ENCODE assay signal across 8 cellular contexts in genomic region chr15:77944002-77944867, GRCh38.
DNase-seq lines count a peak whose midpoint lies in the region; ATAC-seq and TF ChIP-seq lines count a peak whose summit lies in the region.

No MANE protein-coding gene starts in this region.

- H3F3A ChIP-seq in PC-3 (ENCODE audit: low read length, unreplicated experiment), result no peaks in the 10 kb centered on the region

- in situ Hi-C loops in HAP-1 (cut with MboI; ENCODE audit: low sequenced_read_pairs), result no loop called here

- H3K4me3 ChIP-seq in Caco-2 (ENCODE audit: low read depth, low read length), result peak overlapping the region; percentile 33
- H3K4me3 ChIP-seq in HAP-1, result peak overlapping the region; percentile 23
- H3K4me3 ChIP-seq in PC-3 (ENCODE audit: low read length), result no peak overlapping the region
- peak overlapping the region; percentile 75 for H3K4me3 ChIP-seq in left ventricle myocardium inferior
- peak overlapping the region; percentile 5 for H3K4me3 ChIP-seq in parathyroid adenoma (ENCODE audit: low read depth, low read length)
- peak overlapping the region; percentile 5 to 21 for H3K4me3 ChIP-seq in aorta (ENCODE audit: low read length in 2 of 2)

- H3K9me3 Mint-ChIP-seq in Caco-2 (ENCODE audit: unreplicated experiment), result no peaks in the 10 kb centered on the region

- H3K36me3 ChIP-seq in Caco-2 (ENCODE audit: control insufficient read depth, insufficient read depth, low read length) (no peaks in the 10 kb centered on the region), HAP-1 (replicated peaks) (no peaks in the 10 kb centered on the region), PC-3 (ENCODE audit: low read depth, low read length) (no peaks in the 10 kb centered on the region), left ventricle myocardium inferior (no peaks in the 10 kb centered on the region), parathyroid adenoma (ENCODE audit: control insufficient read depth, insufficient read depth, low read length) (no peaks in the 10 kb centered on the region), aorta (ENCODE audit: control insufficient read depth in 1 of 2, insufficient read depth in 2 of 2, low read length in 1 of 2) (no peaks in the 10 kb centered on the region)

- no peaks in the 10 kb centered on the region for H3K4me1 Mint-ChIP-seq in Caco-2 (ENCODE audit: low read depth, unreplicated experiment)

- H3K27me3 ChIP-seq in Caco-2 (replicated peaks; ENCODE audit: control insufficient read depth, insufficient read depth, low read length) (no peaks in the 10 kb centered on the region), HAP-1 (ENCODE audit: low read depth) (no peaks in the 10 kb centered on the region; the same call in 1 of the 2 replicates), PC-3 (ENCODE audit: low read length) (no peaks in the 10 kb centered on the region; the same call in 1 of the 2 replicates), left ventricle myocardium inferior (ENCODE audit: low read depth) (no peaks in the 10 kb centered on the region), parathyroid adenoma (ENCODE audit: control insufficient read depth, insufficient read depth, low read length) (no peaks in the 10 kb centered on the region), aorta (ENCODE audit: control insufficient read depth in 1 of 2, insufficient read depth in 2 of 2, low read length in 1 of 2) (no peaks in the 10 kb centered on the region)

- no peaks in the 10 kb centered on the region for H4K20me1 ChIP-seq in PC-3 (ENCODE audit: low read length)

- H3K27ac ChIP-seq in PC-3 (ENCODE audit: low read length) (no peak overlapping the region), left ventricle myocardium inferior (replicated peaks) (peak overlapping the region; percentile 92), parathyroid adenoma (no peak overlapping the region), aorta (ENCODE audit: low read depth in 1 of 2, low read length in 2 of 2) (peak overlapping the region in 1 of 2 donors; percentile 15)

- intact Hi-C loops in Caco-2 (cut with micrococcal nuclease; ENCODE audit: unreplicated experiment), result no loop called here
- intact Hi-C loops in PC-3 (cut with micrococcal nuclease), result no loop called here
- intact Hi-C loops in left ventricle myocardium inferior (cut with micrococcal nuclease), result no loop called here
- intact Hi-C loops in aorta (cut with DNase I), result no loop called here

- no peak for TF ChIP-seq CTCF in Caco-2 (IDR thresholded peaks at IDR 0.05; ENCODE audit: insufficient read depth in 1 of 2, low read depth in 1 of 2, low read length in 1 of 2, severe bottlenecking in 1 of 2, unreplicated experiment in 1 of 2)
- TF ChIP-seq CTCF in PC-3 (conservative IDR thresholded peaks at IDR 0.05; ENCODE audit: low read depth, low read length), result no peak
- no peak for TF ChIP-seq CTCF in left ventricle myocardium inferior (IDR thresholded peaks at IDR 0.05; ENCODE audit: borderline replicate concordance)
- no peak for TF ChIP-seq CTCF in parathyroid adenoma (IDR thresholded peaks at IDR 0.05)

- POLR2A ChIA-PET in Caco-2 (lab: Charles Lee) (no interaction called here), PC-3 (lab: Charles Lee; ENCODE audit: unreplicated experiment) (no interaction called here)

- peak overlapping the region; percentile 78 for H3K27ac Mint-ChIP-seq in Caco-2 (ENCODE audit: unreplicated experiment)

- no peaks in the 10 kb centered on the region for H3K27me3 Mint-ChIP-seq in Caco-2 (ENCODE audit: insufficient read depth, unreplicated experiment)

- CTCF ChIA-PET in Caco-2 (lab: Charles Lee), result no interaction called here
- CTCF ChIA-PET in PC-3 (lab: Charles Lee), result no interaction called here

- no peak overlapping the region for H3K4me2 ChIP-seq in PC-3 (ENCODE audit: low read length)
- H3K4me2 ChIP-seq in parathyroid adenoma (ENCODE audit: low read length), result peak overlapping the region; percentile 56

- no peaks in the 10 kb centered on the region for H3K9me2 ChIP-seq in PC-3 (replicated peaks; ENCODE audit: low read length)

- 7 to 9% methylated on average over 45 of the region's 45 CpGs for WGBS in aorta, 2 donors

- H2AFZ ChIP-seq in PC-3 (ENCODE audit: low read length) (no peak overlapping the region), parathyroid adenoma (peak overlapping the region; percentile 72)

- H3K36me3 Mint-ChIP-seq in Caco-2 (ENCODE audit: insufficient read depth, unreplicated experiment), result no peaks in the 10 kb centered on the region

- ATAC-seq in PC-3 (no peak), aorta (ENCODE audit: low FRiP score) (peak; percentile 89)

- H3K9ac ChIP-seq in PC-3 (ENCODE audit: low read length), result no peak overlapping the region
- no peak overlapping the region for H3K9ac ChIP-seq in parathyroid adenoma

- H3K79me2 ChIP-seq in PC-3 (ENCODE audit: low read length), result no peaks in the 10 kb centered on the region
- H3K79me2 ChIP-seq in parathyroid adenoma, result no peaks in the 10 kb centered on the region

- H3K4me3 Mint-ChIP-seq in Caco-2 (ENCODE audit: unreplicated experiment), result peak overlapping the region; percentile 79

- BruUV-seq in Caco-2 (replicated peaks; lab: Mats Ljungman, UMichigan) (TSS peak; percentile 69), PC-3 (replicated peaks; lab: Mats Ljungman, UMichigan) (no TSS peak)

- peak; percentile 83 to 85 for DNase-seq in Caco-2
- peak; percentile 77 to 91 for DNase-seq in HAP-1 (ENCODE audit: low spot score in 2 of 2)
- DNase-seq in PC-3, result peak; percentile 32
- peak in 55 of 58 donors; percentile 15 to 77 (median 55) for DNase-seq in anterior cingulate cortex (lab: John Stamatoyannopoulos, UW)
- peak; percentile 90 for DNase-seq in left ventricle myocardium inferior
- DNase-seq in aorta, result peak; percentile 92 to 94
- no peak for DNase-seq in NCI-H128 (lab: John Stamatoyannopoulos, UW; ENCODE audit: unreplicated experiment)

- H3K9me3 ChIP-seq in Caco-2 (no peaks in the 10 kb centered on the region), HAP-1 (no peaks in the 10 kb centered on the region), PC-3 (ENCODE audit: low read length) (no peaks in the 10 kb centered on the region), left ventricle myocardium inferior (replicated peaks) (no peaks in the 10 kb centered on the region), parathyroid adenoma (ENCODE audit: control insufficient read depth, low read length) (no peaks in the 10 kb centered on the region), aorta (ENCODE audit: control insufficient read depth, low read length) (no peaks in the 10 kb centered on the region)

- no peaks in the 10 kb centered on the region for H3K4me1 ChIP-seq in Caco-2
- peaks cover 3% of the 10 kb centered on the region for H3K4me1 ChIP-seq in HAP-1
- no peaks in the 10 kb centered on the region for H3K4me1 ChIP-seq in PC-3 (ENCODE audit: insufficient read depth, low read length)
- H3K4me1 ChIP-seq in left ventricle myocardium inferior, result peaks cover 14% of the 10 kb centered on the region
- no peaks in the 10 kb centered on the region for H3K4me1 ChIP-seq in parathyroid adenoma
- no peaks in the 10 kb centered on the region for H3K4me1 ChIP-seq in aorta (ENCODE audit: control insufficient read depth in 1 of 2, insufficient read depth in 2 of 2, low read length in 2 of 2)
